1 cellular context compared by ENCODE assay signal in the genomic region with DNA sequence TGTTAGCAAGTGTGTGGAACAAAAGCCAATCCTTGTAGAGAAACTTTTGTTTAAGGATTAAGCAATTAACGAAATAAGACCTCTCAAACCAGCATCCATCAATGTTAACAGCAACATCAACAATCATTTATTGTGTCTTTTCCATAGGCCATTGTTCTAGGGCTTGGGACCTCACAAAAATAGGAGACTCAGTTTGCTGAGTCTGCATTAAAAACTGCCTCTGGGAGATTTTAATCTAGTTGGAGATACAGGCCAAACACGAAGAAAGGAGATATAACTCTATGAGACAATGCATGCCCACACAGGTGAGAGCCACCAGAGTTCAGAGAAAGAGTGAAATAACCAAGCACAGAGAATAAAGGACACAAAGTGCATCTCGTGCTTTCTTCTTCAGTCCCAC.
TF ChIP-seq lines count a peak whose summit lies in the region.

No MANE protein-coding gene starts in this region.

TF ChIP-seq in HepG2, 621 proteins besides CTCF, POLR2A, EP300 and RAD21 (continued from another document):
- TF ChIP-seq, protein P1, sequence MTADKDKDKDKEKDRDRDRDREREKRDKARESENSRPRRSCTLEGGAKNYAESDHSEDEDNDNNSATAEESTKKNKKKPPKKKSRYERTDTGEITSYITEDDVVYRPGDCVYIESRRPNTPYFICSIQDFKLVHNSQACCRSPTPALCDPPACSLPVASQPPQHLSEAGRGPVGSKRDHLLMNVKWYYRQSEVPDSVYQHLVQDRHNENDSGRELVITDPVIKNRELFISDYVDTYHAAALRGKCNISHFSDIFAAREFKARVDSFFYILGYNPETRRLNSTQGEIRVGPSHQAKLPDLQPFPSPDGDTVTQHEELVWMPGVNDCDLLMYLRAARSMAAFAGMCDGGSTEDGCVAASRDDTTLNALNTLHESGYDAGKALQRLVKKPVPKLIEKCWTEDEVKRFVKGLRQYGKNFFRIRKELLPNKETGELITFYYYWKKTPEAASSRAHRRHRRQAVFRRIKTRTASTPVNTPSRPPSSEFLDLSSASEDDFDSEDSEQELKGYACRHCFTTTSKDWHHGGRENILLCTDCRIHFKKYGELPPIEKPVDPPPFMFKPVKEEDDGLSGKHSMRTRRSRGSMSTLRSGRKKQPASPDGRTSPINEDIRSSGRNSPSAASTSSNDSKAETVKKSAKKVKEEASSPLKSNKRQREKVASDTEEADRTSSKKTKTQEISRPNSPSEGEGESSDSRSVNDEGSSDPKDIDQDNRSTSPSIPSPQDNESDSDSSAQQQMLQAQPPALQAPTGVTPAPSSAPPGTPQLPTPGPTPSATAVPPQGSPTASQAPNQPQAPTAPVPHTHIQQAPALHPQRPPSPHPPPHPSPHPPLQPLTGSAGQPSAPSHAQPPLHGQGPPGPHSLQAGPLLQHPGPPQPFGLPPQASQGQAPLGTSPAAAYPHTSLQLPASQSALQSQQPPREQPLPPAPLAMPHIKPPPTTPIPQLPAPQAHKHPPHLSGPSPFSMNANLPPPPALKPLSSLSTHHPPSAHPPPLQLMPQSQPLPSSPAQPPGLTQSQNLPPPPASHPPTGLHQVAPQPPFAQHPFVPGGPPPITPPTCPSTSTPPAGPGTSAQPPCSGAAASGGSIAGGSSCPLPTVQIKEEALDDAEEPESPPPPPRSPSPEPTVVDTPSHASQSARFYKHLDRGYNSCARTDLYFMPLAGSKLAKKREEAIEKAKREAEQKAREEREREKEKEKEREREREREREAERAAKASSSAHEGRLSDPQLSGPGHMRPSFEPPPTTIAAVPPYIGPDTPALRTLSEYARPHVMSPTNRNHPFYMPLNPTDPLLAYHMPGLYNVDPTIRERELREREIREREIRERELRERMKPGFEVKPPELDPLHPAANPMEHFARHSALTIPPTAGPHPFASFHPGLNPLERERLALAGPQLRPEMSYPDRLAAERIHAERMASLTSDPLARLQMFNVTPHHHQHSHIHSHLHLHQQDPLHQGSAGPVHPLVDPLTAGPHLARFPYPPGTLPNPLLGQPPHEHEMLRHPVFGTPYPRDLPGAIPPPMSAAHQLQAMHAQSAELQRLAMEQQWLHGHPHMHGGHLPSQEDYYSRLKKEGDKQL (CRISPR knock-in tag; IDR thresholded peaks at IDR 0.05; ENCODE audit: low read depth): no peak
- no peak for TF ChIP-seq ZNF777 (CRISPR knock-in tag; IDR thresholded peaks at IDR 0.05)
- TF ChIP-seq MAFF (IDR thresholded peaks at IDR 0.05; ENCODE audit: low read depth, low read length): peak; percentile 87
- TF ChIP-seq ZFP62 (CRISPR knock-in tag; IDR thresholded peaks at IDR 0.05): no peak
- TF ChIP-seq CEBPB (IDR thresholded peaks at IDR 0.05; ENCODE audit: borderline replicate concordance, low read depth, low read length): no peak
